16 cellular contexts compared by ENCODE assay signal in the genomic region with DNA sequence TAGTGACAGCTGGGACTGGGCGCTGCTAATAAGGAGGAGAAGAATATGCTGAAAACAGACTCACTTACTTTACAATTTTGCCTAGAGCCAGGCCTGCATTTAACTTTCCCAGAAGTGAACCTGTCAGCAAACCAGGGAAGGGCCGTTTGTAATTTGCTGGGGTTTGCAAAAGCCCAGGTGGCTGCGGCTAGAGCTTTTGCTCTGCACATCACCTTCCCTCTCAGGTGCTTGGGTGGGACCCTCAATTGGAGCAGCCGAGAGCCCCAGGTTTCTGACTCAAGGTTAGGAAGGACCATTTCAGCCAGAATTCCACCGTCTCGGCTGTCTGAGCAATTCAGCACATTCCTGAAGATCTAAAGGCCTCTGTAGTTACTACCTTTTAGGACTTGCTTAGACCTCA.
"Had no signal": no experiment of that assay in that cellular context is flagged by ENCODE, and none has a peak within 500 bp of the region (broad histone marks: within the 10 kb centered on the region; RNA-seq: fewer than 3 reads in every experiment).

No MANE protein-coding gene starts in this region.

- H3K9me3 ChIP-seq: body of pancreas, gastrocnemius medialis, ovary, right lobe of liver, stomach, thoracic aorta, upper lobe of right lung had no signal

- H3K4me3 ChIP-seq: body of pancreas, gastrocnemius medialis, ovary, right lobe of liver, stomach, thoracic aorta, upper lobe of right lung had no signal

- H3K4me1 ChIP-seq: body of pancreas, gastrocnemius medialis, right lobe of liver, upper lobe of right lung had no signal

- H3K27me3 ChIP-seq: body of pancreas, gastrocnemius medialis, ovary, right lobe of liver, stomach, upper lobe of right lung had no signal

- H3K27ac ChIP-seq: body of pancreas, gastrocnemius medialis, ovary, right lobe of liver, upper lobe of right lung had no signal

- DNase-seq: activated B cell treated with CpG ODN at 0.5 μM for 24 hours; activated CD4-positive, alpha-beta T cell treated with anti-CD3 and anti-CD28 coated beads for 48 hours; activated CD8-positive, alpha-beta T cell treated with anti-CD3 and anti-CD28 coated beads, Interleukin-2, amount 10 ng/mL, durations not matched to agents 7 days and 5 days; body of pancreas; gastrocnemius medialis; head of caudate nucleus; ovary; right lobe of liver; small intestine; stimulated activated CD4-positive, alpha-beta T cell treated with anti-CD3 and anti-CD28 coated beads, Interleukin-4, amount 100 ng/mL, for 1 hour; stomach; T-helper 1 cell; T-helper 9 cell; upper lobe of right lung had no signal

- ATAC-seq: activated CD8-positive, alpha-beta T cell treated with anti-CD3 and anti-CD28 coated beads, Interleukin-2, amount 10 ng/mL, durations not matched to agents 7 days and 5 days; body of pancreas; gastrocnemius medialis; right lobe of liver; SK-N-SH treated with all-trans-retinoic acid at 6 μM for 48 hours; upper lobe of right lung had no signal

- H3K36me3 ChIP-seq: gastrocnemius medialis, ovary, right lobe of liver, stomach, thoracic aorta, upper lobe of right lung had no signal
